9 cellular contexts compared by ENCODE assay signal in the genomic region with DNA sequence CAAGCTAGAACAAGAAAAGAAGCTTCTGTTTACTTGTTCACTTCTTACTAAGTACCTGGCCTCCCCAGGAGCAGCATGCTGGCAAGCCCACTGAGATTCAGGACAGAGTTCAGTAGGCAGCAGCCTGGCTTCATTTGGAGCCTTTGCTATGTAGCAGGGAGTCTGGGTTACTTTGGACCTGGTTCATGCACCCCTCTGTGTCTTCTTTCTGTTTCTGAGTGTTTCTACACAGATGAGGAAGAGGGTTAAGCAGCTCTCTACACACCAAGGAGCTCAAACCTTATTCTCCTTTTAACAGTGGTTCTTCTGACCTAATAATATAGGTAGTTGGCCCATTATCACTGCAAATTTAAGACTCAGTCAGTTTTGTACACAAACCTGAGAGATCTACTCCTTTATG.
DNase-seq lines count a peak whose midpoint lies in the region; ATAC-seq and TF ChIP-seq lines count a peak whose summit lies in the region.
"Had no signal": no experiment of that assay in that cellular context is flagged by ENCODE, and none has a peak within 500 bp of the region (broad histone marks: within the 10 kb centered on the region; RNA-seq: fewer than 3 reads in every experiment).

No MANE protein-coding gene starts in this region.

- H3K27ac ChIP-seq in coronary artery = peak overlapping the region; percentile 92 to 94

- H3K27ac Mint-ChIP-seq in stimulated activated memory B cell treated with anti-CD40 and anti-IgM and Interleukin-4, amounts not matched to agents 10 μg/mL and 1 μg/mL and 100 μg/mL, for 72 hours = peak overlapping the region; percentile 99

- H3K4me3 ChIP-seq in coronary artery = peak overlapping the region; percentile 77

- H3K36me3 Mint-ChIP-seq in stimulated activated memory B cell treated with anti-CD40 and anti-IgM and Interleukin-4, amounts not matched to agents 10 μg/mL and 1 μg/mL and 100 μg/mL, for 72 hours = peaks cover 96% of the 10 kb centered on the region

- H3K4me3 Mint-ChIP-seq in stimulated activated memory B cell treated with anti-CD40 and anti-IgM and Interleukin-4, amounts not matched to agents 10 μg/mL and 1 μg/mL and 100 μg/mL, for 72 hours = peak overlapping the region; percentile 72

- no peak for DNase-seq in coronary artery (ENCODE audit: low spot score)
- DNase-seq in DMS153 (lab: John Stamatoyannopoulos, UW) = no peak
- no peak for DNase-seq in stimulated activated CD4-positive, alpha-beta T cell treated with anti-CD3 and anti-CD28 coated beads, Interleukin-4, amount 100 ng/mL, for 1 hour
- DNase-seq in NCI-H82 (lab: John Stamatoyannopoulos, UW) = no peak
- no peak for DNase-seq in T1000 (lab: John Stamatoyannopoulos, UW)

- H3K27me3 Mint-ChIP-seq in stimulated activated memory B cell treated with anti-CD40 and anti-IgM and Interleukin-4, amounts not matched to agents 10 μg/mL and 1 μg/mL and 100 μg/mL, for 72 hours = no peaks in the 10 kb centered on the region

- TF ChIP-seq CTCF in coronary artery (IDR thresholded peaks at IDR 0.05) = no peak

- peaks cover 83% of the 10 kb centered on the region for H3K4me1 Mint-ChIP-seq in stimulated activated memory B cell treated with anti-CD40 and anti-IgM and Interleukin-4, amounts not matched to agents 10 μg/mL and 1 μg/mL and 100 μg/mL, for 72 hours

- no peaks in the 10 kb centered on the region for H3K9me3 Mint-ChIP-seq in stimulated activated memory B cell treated with anti-CD40 and anti-IgM and Interleukin-4, amounts not matched to agents 10 μg/mL and 1 μg/mL and 100 μg/mL, for 72 hours

- ATAC-seq in GM18870 (IDR thresholded peaks at IDR 0.05; ENCODE audit: unreplicated experiment) = peak; percentile 21
- peak; percentile 38 for ATAC-seq in HG02798 (IDR thresholded peaks at IDR 0.05; ENCODE audit: poor library complexity, unreplicated experiment)
- peak; percentile 67 for ATAC-seq in stimulated activated memory B cell treated with anti-CD40 and anti-IgM and Interleukin-4, amounts not matched to agents 10 μg/mL and 1 μg/mL and 100 μg/mL, for 72 hours
- ATAC-seq: HCT116 had no signal
